In genomic region chr9:117178596-117179111, GRCh38 we compare ENCODE assay signal across 15 cellular contexts.
DNase-seq lines count a peak whose midpoint lies in the region; FAIRE-seq and TF ChIP-seq lines count a peak whose summit lies in the region.
"Had no signal": no experiment of that assay in that cellular context is flagged by ENCODE, and none has a peak within 500 bp of the region (broad histone marks: within the 10 kb centered on the region; RNA-seq: fewer than 3 reads in every experiment).

No MANE protein-coding gene starts in this region.

- no peak overlapping the region for H2BK15ac ChIP-seq in mesendoderm (replicated peaks; ENCODE audit: low read depth)

- intact Hi-C loops in activated T-helper 2 cell treated with anti-CD3 and anti-CD28 coated beads, Interferon-gamma antibody, Interleukin-2, Interleukin-4, amounts not matched to agents 10 μg/mL and 5 μg/mL and 100 μg/mL, durations not matched to agents 14 hours and 24 hours and 36 hours (cut with micrococcal nuclease): no loop called here
- intact Hi-C loops in esophagus muscularis mucosa (cut with DNase I): no loop called here

- peaks cover 7% of the 10 kb centered on the region for H3K4me1 Mint-ChIP-seq in astrocyte (ENCODE audit: low read depth, unreplicated experiment)
- no peaks in the 10 kb centered on the region for H3K4me1 Mint-ChIP-seq in activated T-helper 2 cell treated with anti-CD3 and anti-CD28 coated beads, Interferon-gamma antibody, Interleukin-2, Interleukin-4, amounts not matched to agents 10 μg/mL and 5 μg/mL and 100 μg/mL, durations not matched to agents 14 hours and 24 hours and 36 hours (ENCODE audit: low read depth)
- H3K4me1 Mint-ChIP-seq: activated naive CD8-positive, alpha-beta T cell treated with anti-CD3 and anti-CD28 coated beads, Interleukin-2, amount 10 ng/mL, durations not matched to agents 7 days and 5 days; T-helper 17 cell had no signal

- H3K27me3 Mint-ChIP-seq in astrocyte (ENCODE audit: low read depth, unreplicated experiment): no peaks in the 10 kb centered on the region
- no peaks in the 10 kb centered on the region for H3K27me3 Mint-ChIP-seq in activated T-helper 2 cell treated with anti-CD3 and anti-CD28 coated beads, Interferon-gamma antibody, Interleukin-2, Interleukin-4, amounts not matched to agents 10 μg/mL and 5 μg/mL and 100 μg/mL, durations not matched to agents 14 hours and 24 hours and 36 hours (ENCODE audit: low read depth)
- H3K27me3 Mint-ChIP-seq: activated naive CD8-positive, alpha-beta T cell treated with anti-CD3 and anti-CD28 coated beads, Interleukin-2, amount 10 ng/mL, durations not matched to agents 7 days and 5 days; T-helper 17 cell had no signal

- H3K56ac ChIP-seq in mesendoderm (ENCODE audit: low read length): no peak overlapping the region

- no peak overlapping the region for H3K4me3 Mint-ChIP-seq in astrocyte (ENCODE audit: unreplicated experiment)
- H3K4me3 Mint-ChIP-seq in activated T-helper 2 cell treated with anti-CD3 and anti-CD28 coated beads, Interferon-gamma antibody, Interleukin-2, Interleukin-4, amounts not matched to agents 10 μg/mL and 5 μg/mL and 100 μg/mL, durations not matched to agents 14 hours and 24 hours and 36 hours (ENCODE audit: low read depth): no peak overlapping the region
- H3K4me3 Mint-ChIP-seq: activated naive CD8-positive, alpha-beta T cell treated with anti-CD3 and anti-CD28 coated beads, Interleukin-2, amount 10 ng/mL, durations not matched to agents 7 days and 5 days; T-helper 17 cell had no signal

- no peaks in the 10 kb centered on the region for H3K36me3 ChIP-seq in astrocyte (ENCODE audit: insufficient read depth, low read length)
- no peaks in the 10 kb centered on the region for H3K36me3 ChIP-seq in mesendoderm (ENCODE audit: control insufficient read depth, insufficient read depth, low read length)
- H3K36me3 ChIP-seq in effector memory CD4-positive, alpha-beta T cell (ENCODE audit: control insufficient read depth, insufficient read depth, low read length): no peaks in the 10 kb centered on the region
- H3K36me3 ChIP-seq in esophagus muscularis mucosa: no peaks in the 10 kb centered on the region
- H3K36me3 ChIP-seq: HAP-1 had no signal

- H3K9me3 Mint-ChIP-seq in astrocyte (ENCODE audit: unreplicated experiment): peaks cover 6% of the 10 kb centered on the region
- peaks cover 4% of the 10 kb centered on the region for H3K9me3 Mint-ChIP-seq in activated T-helper 2 cell treated with anti-CD3 and anti-CD28 coated beads, Interferon-gamma antibody, Interleukin-2, Interleukin-4, amounts not matched to agents 10 μg/mL and 5 μg/mL and 100 μg/mL, durations not matched to agents 14 hours and 24 hours and 36 hours

- TF ChIP-seq CTCF in astrocyte (IDR thresholded peaks at IDR 0.05; ENCODE audit: insufficient read depth, low read depth, low read length) (no peak), esophagus muscularis mucosa (IDR thresholded peaks at IDR 0.05) (no peak)

- H3K79me2 ChIP-seq in astrocyte (ENCODE audit: insufficient read depth, low read length) (no peaks in the 10 kb centered on the region), mesendoderm (ENCODE audit: control insufficient read depth, insufficient read depth, low read length) (no peaks in the 10 kb centered on the region)

- H2AK5ac ChIP-seq in mesendoderm (ENCODE audit: low read length): no peak overlapping the region

- H3K27ac ChIP-seq in astrocyte (ENCODE audit: low read depth, low read length) (no peak overlapping the region), mesendoderm (ENCODE audit: low read depth, low read length) (no peak overlapping the region), esophagus muscularis mucosa (replicated peaks in 1 of 4) (no peak overlapping the region)
- H3K27ac ChIP-seq in effector memory CD4-positive, alpha-beta T cell (ENCODE audit: insufficient read depth, low read length, poor library complexity, severe bottlenecking): no peak overlapping the region
- H3K27ac ChIP-seq: HL-60 had no signal

- no peak overlapping the region for H2BK120ac ChIP-seq in mesendoderm (ENCODE audit: low read depth, low read length)

- no CpG with 5 or more reads among the region's 5 CpGs for WGBS in mesendoderm (ENCODE audit: extremely low coverage, insufficient coverage, low lambda C conversion rate)
- WGBS in esophagus muscularis mucosa: 82% methylated on average over 5 of the region's 5 CpGs

- no peak overlapping the region for H4K5ac ChIP-seq in mesendoderm (ENCODE audit: low read length)

- H3K4me3 ChIP-seq in astrocyte (ENCODE audit: insufficient read depth, low read depth, low read length) (no peak overlapping the region), mesendoderm (ENCODE audit: low read length) (no peak overlapping the region), esophagus muscularis mucosa (no peak overlapping the region)
- no peak overlapping the region for H3K4me3 ChIP-seq in effector memory CD4-positive, alpha-beta T cell (ENCODE audit: insufficient read depth, low read depth, low read length, poor library complexity, severe bottlenecking)
- H3K4me3 ChIP-seq: HAP-1 had no signal

- DNase-seq in C1 segment of cervical spinal cord (lab: John Stamatoyannopoulos, UW) (peak in 8 of 14 donors; percentile 5 to 66 (median 36)), NCI-H146 (lab: John Stamatoyannopoulos, UW) (peak; percentile 73), astrocyte (ENCODE audit: low read depth) (peak; percentile 30), mesendoderm (no peak), esophagus muscularis mucosa (ENCODE audit: extremely low spot score) (no peak)
- DNase-seq in activated CD4-positive, CD25-positive, alpha-beta regulatory T cell treated with anti-CD3 and anti-CD28 coated beads, Interleukin-2, amount 50 U/mL, for 72 hours: no peak
- no peak for DNase-seq in activated T-helper 2 cell treated with anti-CD3 and anti-CD28 coated beads, Interferon-gamma antibody, Interleukin-2, Interleukin-4, amounts not matched to agents 10 μg/mL and 5 μg/mL and 100 μg/mL, durations not matched to agents 14 hours and 24 hours and 36 hours (ENCODE audit: low spot score)
- no peak for DNase-seq in effector memory CD4-positive, alpha-beta T cell
- DNase-seq: activated CD8-positive, alpha-beta memory T cell treated with anti-CD3 and anti-CD28 coated beads, Interleukin-2, amount 50 U/mL, for 4 hours; activated naive CD8-positive, alpha-beta T cell treated with anti-CD3 and anti-CD28 coated beads, Interleukin-2, amount 10 ng/mL, durations not matched to agents 7 days and 5 days; DMS153; NCI-H345; T-helper 17 cell had no signal

- H3K23ac ChIP-seq in mesendoderm (ENCODE audit: low read length): no peak overlapping the region

- peak overlapping the region; percentile 10 for H3K4me2 ChIP-seq in astrocyte (ENCODE audit: low read length)
- H3K4me2 ChIP-seq in mesendoderm (ENCODE audit: low read length): no peak overlapping the region

- H3K18ac ChIP-seq in mesendoderm (ENCODE audit: low read length): no peak overlapping the region

- no peak for FAIRE-seq in astrocyte (lab: Jason Lieb, UNC)

- no peak for TF ChIP-seq POLR2A in esophagus muscularis mucosa (IDR thresholded peaks at IDR 0.05; ENCODE audit: low read depth)

- no peak overlapping the region for H2BK5ac ChIP-seq in mesendoderm (ENCODE audit: low read length)

- peak overlapping the region; percentile 22 for H3K4ac ChIP-seq in mesendoderm (ENCODE audit: low read depth, low read length)

- H2AFZ ChIP-seq in astrocyte (ENCODE audit: low read depth, low read length): no peak overlapping the region

- H3K27ac Mint-ChIP-seq in astrocyte (ENCODE audit: unreplicated experiment): peak overlapping the region; percentile 28
- H3K27ac Mint-ChIP-seq in activated T-helper 2 cell treated with anti-CD3 and anti-CD28 coated beads, Interferon-gamma antibody, Interleukin-2, Interleukin-4, amounts not matched to agents 10 μg/mL and 5 μg/mL and 100 μg/mL, durations not matched to agents 14 hours and 24 hours and 36 hours: no peak overlapping the region
- H3K27ac Mint-ChIP-seq: activated naive CD8-positive, alpha-beta T cell treated with anti-CD3 and anti-CD28 coated beads, Interleukin-2, amount 10 ng/mL, durations not matched to agents 7 days and 5 days; T-helper 17 cell had no signal

- H3K79me1 ChIP-seq in mesendoderm (ENCODE audit: low read length): no peaks in the 10 kb centered on the region

- H3K27me3 ChIP-seq in astrocyte (ENCODE audit: insufficient read depth, low read length) (no peaks in the 10 kb centered on the region), mesendoderm (ENCODE audit: insufficient read depth, low read length, poor library complexity) (no peaks in the 10 kb centered on the region), esophagus muscularis mucosa (no peaks in the 10 kb centered on the region)
- no peaks in the 10 kb centered on the region for H3K27me3 ChIP-seq in effector memory CD4-positive, alpha-beta T cell (replicated peaks; ENCODE audit: control insufficient read depth, insufficient read depth, low read length, poor library complexity, severe bottlenecking)

- H3K9ac ChIP-seq in astrocyte (ENCODE audit: low read length): no peak overlapping the region
- H3K9ac ChIP-seq in mesendoderm (ENCODE audit: low read length): no peak overlapping the region

- TF ChIP-seq EP300 in esophagus muscularis mucosa (IDR thresholded peaks at IDR 0.05): no peak

- H4K20me1 ChIP-seq in astrocyte (ENCODE audit: insufficient read depth, low read length): no peaks in the 10 kb centered on the region

- peaks cover 12% of the 10 kb centered on the region for H3K9me3 ChIP-seq in astrocyte (ENCODE audit: insufficient read depth, low read depth, low read length)
- no peaks in the 10 kb centered on the region for H3K9me3 ChIP-seq in effector memory CD4-positive, alpha-beta T cell (ENCODE audit: control insufficient read depth, low read length)
- peaks cover 0 to 10% (median 0%) of the 10 kb centered on the region in 4 donors for H3K9me3 ChIP-seq in esophagus muscularis mucosa
- H3K9me3 ChIP-seq: HAP-1 had no signal

- H4K8ac ChIP-seq in mesendoderm (ENCODE audit: low read depth, low read length): no peak overlapping the region

- peaks cover 6% of the 10 kb centered on the region for H3K4me1 ChIP-seq in astrocyte (ENCODE audit: insufficient read depth, low read length)
- peaks cover 2% of the 10 kb centered on the region for H3K4me1 ChIP-seq in mesendoderm (ENCODE audit: control insufficient read depth, low read depth, low read length)
- H3K4me1 ChIP-seq in effector memory CD4-positive, alpha-beta T cell (ENCODE audit: control insufficient read depth, insufficient read depth, low read length, poor library complexity, severe bottlenecking): no peaks in the 10 kb centered on the region
- no peaks in the 10 kb centered on the region for H3K4me1 ChIP-seq in esophagus muscularis mucosa
- H3K4me1 ChIP-seq: HAP-1 had no signal

- peaks cover 3% of the 10 kb centered on the region for H3K36me3 Mint-ChIP-seq in astrocyte (ENCODE audit: low read depth, unreplicated experiment)
- H3K36me3 Mint-ChIP-seq in activated T-helper 2 cell treated with anti-CD3 and anti-CD28 coated beads, Interferon-gamma antibody, Interleukin-2, Interleukin-4, amounts not matched to agents 10 μg/mL and 5 μg/mL and 100 μg/mL, durations not matched to agents 14 hours and 24 hours and 36 hours (ENCODE audit: low read depth): no peaks in the 10 kb centered on the region
- H3K36me3 Mint-ChIP-seq: activated naive CD8-positive, alpha-beta T cell treated with anti-CD3 and anti-CD28 coated beads, Interleukin-2, amount 10 ng/mL, durations not matched to agents 7 days and 5 days had no signal

Comparison
In these comparisons a context has a peak if more than half of its experiments do, and no peak if none do; other contexts are left out.
1. DNase-seq: peak in C1 segment of cervical spinal cord (8 of 14), NCI-H146 (single experiment) and astrocyte (single experiment); none in mesendoderm (single experiment), activated CD4-positive, CD25-positive, alpha-beta regulatory T cell treated with anti-CD3 and anti-CD28 coated beads, Interleukin-2, amount 50 U/mL, for 72 hours (single experiment), activated T-helper 2 cell treated with anti-CD3 and anti-CD28 coated beads, Interferon-gamma antibody, Interleukin-2, Interleukin-4, amounts not matched to agents 10 μg/mL and 5 μg/mL and 100 μg/mL, durations not matched to agents 14 hours and 24 hours and 36 hours (single experiment), effector memory CD4-positive, alpha-beta T cell (0 of 3) and esophagus muscularis mucosa (single experiment).